10 cellular contexts compared by ENCODE assay signal in the genomic region with DNA sequence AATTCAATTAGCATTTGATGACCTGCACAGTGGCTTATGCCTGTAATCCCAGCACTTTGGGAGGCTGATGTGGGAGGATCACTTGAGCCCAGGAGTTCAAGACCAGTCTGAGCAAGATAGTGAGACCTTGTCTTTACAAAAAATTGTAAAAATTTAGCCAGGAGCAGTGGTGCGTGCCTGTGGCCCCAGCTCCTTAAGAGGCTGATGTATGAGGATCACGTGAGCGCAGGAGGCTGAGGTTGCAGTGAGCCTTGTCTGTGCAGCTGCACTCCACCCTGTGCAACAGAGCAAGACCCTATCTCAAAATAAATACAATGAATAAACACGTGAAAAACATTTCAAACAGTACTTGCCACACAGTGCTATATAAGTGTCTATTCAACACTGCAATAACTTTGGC. TPM values are rescaled to one million over a fixed set of nuclear protein-coding genes. Genes with fewer than 3 reads are reported as not detected.
A peak's percentile ranks its signal among the peaks of the same experiment; 100 is the strongest.
DNase-seq lines count a peak whose midpoint lies in the region; ATAC-seq and TF ChIP-seq lines count a peak whose summit lies in the region.
"Had no signal": no experiment of that assay in that cellular context is flagged by ENCODE, and none has a peak within 500 bp of the region (broad histone marks: within the 10 kb centered on the region; RNA-seq: fewer than 3 reads in every experiment).

No MANE protein-coding gene starts in this region.

- DNase-seq in CD4-positive, alpha-beta T cell: no peak
- no peak for DNase-seq in chondrocyte (ENCODE audit: low spot score)
- DNase-seq in NCI-H69 (lab: John Stamatoyannopoulos, UW): no peak
- no peak for DNase-seq in ACHN
- DNase-seq in MV-4-11 (lab: John Stamatoyannopoulos, UW): no peak
- DNase-seq in Right ventricle myocardium superior: no peak
- DNase-seq: activated CD4-positive, alpha-beta T cell treated with anti-CD3 and anti-CD28 coated beads, Interleukin-2, amount 10 ng/mL, durations not matched to agents 24 days and 14 days; anterior cingulate cortex had no signal

- no peak overlapping the region for H3K27ac ChIP-seq in CD4-positive, alpha-beta T cell (ENCODE audit: low read depth, low read length)

- in situ Hi-C loops in ACHN (cut with HindIII; ENCODE audit: low pct_ligation_motif_present, low pct_unique_long_range_greater_than_20kb, low sequenced_read_pairs): no loop called here

- no peaks in the 10 kb centered on the region for H3K9me3 Mint-ChIP-seq in CD4-positive, alpha-beta T cell
- no peaks in the 10 kb centered on the region for H3K9me3 Mint-ChIP-seq in chondrocyte (ENCODE audit: low read depth)
- H3K9me3 Mint-ChIP-seq: activated CD4-positive, alpha-beta T cell treated with anti-CD3 and anti-CD28 coated beads, Interleukin-2, amount 10 ng/mL, durations not matched to agents 24 days and 14 days had no signal

- H3K9me3 ChIP-seq in CD4-positive, alpha-beta T cell (ENCODE audit: control insufficient read depth, low read length): no peaks in the 10 kb centered on the region

- H3K4me3 Mint-ChIP-seq in CD4-positive, alpha-beta T cell: peak overlapping the region; percentile 25
- H3K4me3 Mint-ChIP-seq in chondrocyte (ENCODE audit: unreplicated experiment): no peak overlapping the region
- H3K4me3 Mint-ChIP-seq: activated CD4-positive, alpha-beta T cell treated with anti-CD3 and anti-CD28 coated beads, Interleukin-2, amount 10 ng/mL, durations not matched to agents 24 days and 14 days had no signal

- ATAC-seq in CD4-positive, alpha-beta T cell (ENCODE audit: poor library complexity): no peak
- ATAC-seq in GM19468 (IDR thresholded peaks at IDR 0.05; ENCODE audit: extremely low read depth, unreplicated experiment) (peak; percentile 33), HG03108 (IDR thresholded peaks at IDR 0.05; ENCODE audit: unreplicated experiment) (peak; percentile 50), Right ventricle myocardium superior (ENCODE audit: poor library complexity) (no peak)

- POLR2A ChIA-PET in CD4-positive, alpha-beta T cell (lab: Charles Lee): no interaction called here

- intact Hi-C loops in CD4-positive, alpha-beta T cell (cut with DNase I, micrococcal nuclease): loop anchor here in 1 of 2 experiments (2.0 kb wide), 1 partner anchor 493 kb away; no protein-coding TSS in a partner anchor
- intact Hi-C loops in Right ventricle myocardium superior (cut with DNase I): no loop called here

- CTCF ChIA-PET in CD4-positive, alpha-beta T cell (lab: Charles Lee): no interaction called here

- H3K27me3 Mint-ChIP-seq in CD4-positive, alpha-beta T cell: no peaks in the 10 kb centered on the region
- no peaks in the 10 kb centered on the region for H3K27me3 Mint-ChIP-seq in chondrocyte (ENCODE audit: low read depth)

- H3K36me3 Mint-ChIP-seq in CD4-positive, alpha-beta T cell (ENCODE audit: low read depth): peaks cover 4% of the 10 kb centered on the region
- no peaks in the 10 kb centered on the region for H3K36me3 Mint-ChIP-seq in chondrocyte (ENCODE audit: low read depth)

- H3K27ac Mint-ChIP-seq in CD4-positive, alpha-beta T cell: no peak overlapping the region
- H3K27ac Mint-ChIP-seq in chondrocyte (ENCODE audit: unreplicated experiment): peak overlapping the region; percentile 32
- H3K27ac Mint-ChIP-seq: activated CD4-positive, alpha-beta T cell treated with anti-CD3 and anti-CD28 coated beads, Interleukin-2, amount 10 ng/mL, durations not matched to agents 24 days and 14 days had no signal

- H3K4me1 Mint-ChIP-seq in CD4-positive, alpha-beta T cell (ENCODE audit: low read depth): peaks cover 38% of the 10 kb centered on the region
- peaks cover 64% of the 10 kb centered on the region for H3K4me1 Mint-ChIP-seq in chondrocyte (ENCODE audit: low read depth)

- no peaks in the 10 kb centered on the region for H3K27me3 ChIP-seq in CD4-positive, alpha-beta T cell (ENCODE audit: control insufficient read depth, insufficient read depth, low read length)

- no peak for TF ChIP-seq CTCF in CD4-positive, alpha-beta T cell (IDR thresholded peaks at IDR 0.05)
- TF ChIP-seq CTCF in chondrocyte (IDR thresholded peaks at IDR 0.05): no peak

RNA-seq across cellular contexts. Expression of gene ABCA1, which starts 4.2 kb away (rescaled TPM):
- 10 to 100 TPM; 14.1 to 16.9 TPM for total RNA-seq in CD4-positive, alpha-beta T cell
- total RNA-seq in chondrocyte (22.4 to 26.6 TPM (median 25.1 TPM) in 3 replicates), Right ventricle myocardium superior (12.1 TPM)

Comparison
In these comparisons a context has a peak if more than half of its experiments do, and no peak if none do; other contexts are left out.
1. ATAC-seq: peak in GM19468 (single experiment) and HG03108 (single experiment); none in CD4-positive, alpha-beta T cell (single experiment) and Right ventricle myocardium superior (single experiment).